8 cellular contexts compared by ENCODE assay signal in genomic region chr19:48390188-48391099, GRCh38. TPM values are rescaled to one million over a fixed set of nuclear protein-coding genes. Genes with fewer than 3 reads are reported as not detected.
A peak's percentile ranks its signal among the peaks of the same experiment; 100 is the strongest.
DNase-seq lines count a peak whose midpoint lies in the region; ATAC-seq and TF ChIP-seq lines count a peak whose summit lies in the region.

No MANE protein-coding gene starts in this region.

- intact Hi-C loops in vagina (cut with DNase I), result no loop called here

- H3K4me3 ChIP-seq in osteoblast (ENCODE audit: insufficient read depth, low read length) (peak overlapping the region; percentile 95), vagina (peak overlapping the region; percentile 85 to 99)

- H3K36me3 Mint-ChIP-seq in activated naive CD8-positive, alpha-beta T cell treated with anti-CD3 and anti-CD28 coated beads, Interleukin-2, amount 10 ng/mL, durations not matched to agents 7 days and 5 days, result peaks cover 17% of the 10 kb centered on the region
- no peaks in the 10 kb centered on the region for H3K36me3 Mint-ChIP-seq in glutamatergic neuron (ENCODE audit: unreplicated experiment)

- peaks cover 19% of the 10 kb centered on the region for H3K4me1 Mint-ChIP-seq in activated naive CD8-positive, alpha-beta T cell treated with anti-CD3 and anti-CD28 coated beads, Interleukin-2, amount 10 ng/mL, durations not matched to agents 7 days and 5 days
- peaks cover 8% of the 10 kb centered on the region for H3K4me1 Mint-ChIP-seq in glutamatergic neuron (ENCODE audit: low read depth, unreplicated experiment)

- H3K36me3 ChIP-seq in osteoblast (ENCODE audit: insufficient read depth, low read length) (peaks cover 39% of the 10 kb centered on the region), vagina (peaks cover 0 to 28% of the 10 kb centered on the region in 2 donors)

- H4K20me1 ChIP-seq in osteoblast (ENCODE audit: insufficient read depth, low read length), result peaks cover 28% of the 10 kb centered on the region

- H3K9me3 ChIP-seq in osteoblast (ENCODE audit: low read depth, low read length) (no peaks in the 10 kb centered on the region), vagina (no peaks in the 10 kb centered on the region)

- peak; percentile 31; the same call in 1 of the 2 replicates for TF ChIP-seq POLR2A in Raji (IDR thresholded peaks at IDR 0.05; ENCODE audit: insufficient read depth, low read depth, low read length)
- TF ChIP-seq POLR2A in vagina (IDR thresholded peaks at IDR 0.05), result no peak

- H3K4me1 ChIP-seq in osteoblast (ENCODE audit: insufficient read depth, low read length) (peaks cover 4% of the 10 kb centered on the region), vagina (peaks cover 35% of the 10 kb centered on the region)

- ATAC-seq in HG03280 (IDR thresholded peaks at IDR 0.05; ENCODE audit: unreplicated experiment), result peak; percentile 35
- ATAC-seq in activated naive CD8-positive, alpha-beta T cell treated with anti-CD3 and anti-CD28 coated beads, Interleukin-2, amount 10 ng/mL, durations not matched to agents 7 days and 5 days (ENCODE audit: low read depth), result peak; percentile 85

- POLR2A ChIA-PET in activated naive CD8-positive, alpha-beta T cell treated with anti-CD3 and anti-CD28 coated beads, Interleukin-2, amount 10 ng/mL, durations not matched to agents 7 days and 5 days (lab: Charles Lee), result interaction anchor here (0.7 to 2.0 kb wide), 6 partner anchors 10 to 72 kb away, joined by 3 to 25 read pairs (median 6); partner anchors contain the start of genes SYNGR4 and TMEM143

- H3K27ac ChIP-seq in osteoblast (ENCODE audit: low read depth, low read length) (peak overlapping the region; percentile 98), vagina (peak overlapping the region; percentile 92)

- H3K79me2 ChIP-seq in osteoblast (ENCODE audit: insufficient read depth, low read length), result peaks cover 43% of the 10 kb centered on the region

- peak; percentile 53 for TF ChIP-seq CTCF in glutamatergic neuron (IDR thresholded peaks at IDR 0.05; ENCODE audit: partially characterized antibody, unreplicated experiment)
- peak; percentile 39 for TF ChIP-seq CTCF in osteoblast (IDR thresholded peaks at IDR 0.05; ENCODE audit: extremely low read depth, low read depth, low read length)
- TF ChIP-seq CTCF in vagina (IDR thresholded peaks at IDR 0.05), result peak in 2 of 3 experiments; percentile 19 to 64

- H3K4me3 Mint-ChIP-seq in activated naive CD8-positive, alpha-beta T cell treated with anti-CD3 and anti-CD28 coated beads, Interleukin-2, amount 10 ng/mL, durations not matched to agents 7 days and 5 days, result peak overlapping the region; percentile 97
- peak overlapping the region; percentile 99 for H3K4me3 Mint-ChIP-seq in glutamatergic neuron (ENCODE audit: unreplicated experiment)

- peaks cover 30% of the 10 kb centered on the region for H3K27me3 ChIP-seq in osteoblast (ENCODE audit: insufficient read depth, low read length)
- H3K27me3 ChIP-seq in vagina, result peaks cover 6% of the 10 kb centered on the region

- H3K27ac Mint-ChIP-seq in activated naive CD8-positive, alpha-beta T cell treated with anti-CD3 and anti-CD28 coated beads, Interleukin-2, amount 10 ng/mL, durations not matched to agents 7 days and 5 days, result peak overlapping the region; percentile 95
- peak overlapping the region; percentile 89 for H3K27ac Mint-ChIP-seq in glutamatergic neuron (ENCODE audit: unreplicated experiment)

- H3K9me3 Mint-ChIP-seq in activated naive CD8-positive, alpha-beta T cell treated with anti-CD3 and anti-CD28 coated beads, Interleukin-2, amount 10 ng/mL, durations not matched to agents 7 days and 5 days, result no peaks in the 10 kb centered on the region
- H3K9me3 Mint-ChIP-seq in glutamatergic neuron (ENCODE audit: unreplicated experiment), result no peaks in the 10 kb centered on the region

- peaks cover 26% of the 10 kb centered on the region for H3K27me3 Mint-ChIP-seq in activated naive CD8-positive, alpha-beta T cell treated with anti-CD3 and anti-CD28 coated beads, Interleukin-2, amount 10 ng/mL, durations not matched to agents 7 days and 5 days
- H3K27me3 Mint-ChIP-seq in glutamatergic neuron (ENCODE audit: unreplicated experiment), result peaks cover 2% of the 10 kb centered on the region

- peak; percentile 58 for DNase-seq in EL
- DNase-seq in activated naive CD8-positive, alpha-beta T cell treated with anti-CD3 and anti-CD28 coated beads, Interleukin-2, amount 10 ng/mL, durations not matched to agents 7 days and 5 days, result peak; percentile 80
- DNase-seq in glutamatergic neuron, result peak; percentile 88
- peak; percentile 96 for DNase-seq in osteoblast (ENCODE audit: insufficient read length, low spot score, missing footprints)
- DNase-seq in vagina (ENCODE audit: extremely low spot score in 2 of 2), result no peak
- DNase-seq in NCI-H1048 (lab: John Stamatoyannopoulos, UW), result no peak

- H2AFZ ChIP-seq in osteoblast (ENCODE audit: low read length), result peak overlapping the region; percentile 86

- peak overlapping the region; percentile 88 for H3K4me2 ChIP-seq in osteoblast (ENCODE audit: insufficient read depth, low read length)

RNA-seq across cellular contexts. Expression of gene KDELR1, which starts 0.9 kb away (rescaled TPM):
- total RNA-seq in activated naive CD8-positive, alpha-beta T cell treated with anti-CD3 and anti-CD28 coated beads, Interleukin-2, amount 10 ng/mL, durations not matched to agents 7 days and 5 days, result 10 to 100 TPM; 75.8 to 75.9 TPM
- total RNA-seq in glutamatergic neuron (ENCODE audit: unreplicated experiment) (213 TPM), osteoblast (95.2 and 119 TPM in 2 replicates), vagina (90.8 TPM)

RNA-seq across cellular contexts. Expression of gene GRIN2D, which starts 3.0 kb away (rescaled TPM):
- total RNA-seq in activated naive CD8-positive, alpha-beta T cell treated with anti-CD3 and anti-CD28 coated beads, Interleukin-2, amount 10 ng/mL, durations not matched to agents 7 days and 5 days, result under 1 TPM; 0.14 to 0.17 TPM
- total RNA-seq in glutamatergic neuron (ENCODE audit: unreplicated experiment) (21.7 TPM), osteoblast (under 0.01 TPM in 2 replicates), vagina (not detected)

RNA-seq across cellular contexts. Expression of gene SYNGR4, which starts 26.3 kb away (rescaled TPM):
- under 1 TPM in 1 of 2 experiments, not detected in 1; 0.30 TPM for total RNA-seq in activated naive CD8-positive, alpha-beta T cell treated with anti-CD3 and anti-CD28 coated beads, Interleukin-2, amount 10 ng/mL, durations not matched to agents 7 days and 5 days
- not detected for total RNA-seq in glutamatergic neuron (ENCODE audit: unreplicated experiment)
- total RNA-seq in osteoblast, result not detected in 2 replicates
- total RNA-seq in vagina, result not detected

RNA-seq across cellular contexts. Expression of gene TMEM143, which starts 26.7 kb away (rescaled TPM):
- 10 to 100 TPM; 24.8 to 26.1 TPM for total RNA-seq in activated naive CD8-positive, alpha-beta T cell treated with anti-CD3 and anti-CD28 coated beads, Interleukin-2, amount 10 ng/mL, durations not matched to agents 7 days and 5 days
- total RNA-seq in glutamatergic neuron (ENCODE audit: unreplicated experiment) (11.9 TPM), osteoblast (4.3 and 4.7 TPM in 2 replicates), vagina (3.2 TPM)

RNA-seq across cellular contexts. Expression of gene GRWD1, which starts 55.3 kb away (rescaled TPM):
- 10 to 100 TPM; 31.3 to 36.0 TPM for total RNA-seq in activated naive CD8-positive, alpha-beta T cell treated with anti-CD3 and anti-CD28 coated beads, Interleukin-2, amount 10 ng/mL, durations not matched to agents 7 days and 5 days
- total RNA-seq in glutamatergic neuron (ENCODE audit: unreplicated experiment) (25.0 TPM), osteoblast (23.3 and 25.0 TPM in 2 replicates), vagina (20.4 TPM)

Comparison
In these comparisons a context has a peak if more than half of its experiments do, and no peak if none do; other contexts are left out.
1. DNase-seq: peak in EL (single experiment), activated naive CD8-positive, alpha-beta T cell treated with anti-CD3 and anti-CD28 coated beads, Interleukin-2, amount 10 ng/mL, durations not matched to agents 7 days and 5 days (single experiment), glutamatergic neuron (single experiment) and osteoblast (single experiment); none in vagina (0 of 2) and NCI-H1048 (single experiment).
2. RNA of gene GRIN2D, which starts 3.0 kb away (total RNA-seq): 21.7 TPM in glutamatergic neuron (single experiment); 0.14 to 0.17 TPM in activated naive CD8-positive, alpha-beta T cell treated with anti-CD3 and anti-CD28 coated beads, Interleukin-2, amount 10 ng/mL, durations not matched to agents 7 days and 5 days, under 0.01 TPM in osteoblast and not detected in vagina (single experiment); every median in the first group is over 10 times any median in the second.
3. Peak in every context shown above with its lines, with median percentiles within 50 percentile points of each other: CTCF ChIP-seq.